ENCODE assay signal across 17 cellular contexts in the genomic region with DNA sequence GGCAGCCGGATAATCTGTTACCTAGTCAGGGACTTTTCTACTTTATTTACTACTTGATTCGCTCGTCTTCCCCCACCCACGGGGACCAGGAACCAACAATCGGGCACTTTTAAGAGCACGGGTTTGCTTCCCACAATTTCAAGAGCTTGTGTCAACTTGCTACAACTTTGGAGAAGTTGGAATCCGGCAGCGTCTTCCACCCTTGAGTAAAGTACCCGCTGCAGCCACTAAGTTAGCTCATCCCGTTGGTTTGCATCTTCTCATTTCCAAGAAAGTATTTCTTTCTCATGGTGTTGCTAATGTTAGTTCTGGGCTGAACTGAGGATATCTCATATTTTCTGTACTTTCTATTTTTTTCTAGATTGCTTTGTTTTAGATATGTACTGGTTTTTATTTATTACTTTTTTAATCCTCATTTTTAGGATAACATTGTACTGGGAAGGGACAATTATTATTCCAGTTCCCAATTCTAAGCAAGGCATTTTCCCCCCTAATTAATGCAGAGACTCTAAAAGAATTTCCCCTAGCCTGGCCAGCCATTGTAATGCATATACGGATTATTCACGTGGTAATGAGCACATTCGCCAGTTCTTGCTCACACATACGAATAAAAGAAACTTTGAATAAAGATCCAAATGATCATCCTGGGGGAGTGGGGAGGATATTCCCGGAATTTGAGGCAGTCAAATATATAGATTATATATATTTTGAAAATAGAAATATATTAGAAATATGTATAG. TPM values are rescaled to one million over a fixed set of nuclear protein-coding genes. Genes with fewer than 3 reads are reported as not detected.
DNase-seq lines count a peak whose midpoint lies in the region; TF ChIP-seq lines count a peak whose summit lies in the region.
"Had no signal": no experiment of that assay in that cellular context is flagged by ENCODE, and none has a peak within 500 bp of the region (broad histone marks: within the 10 kb centered on the region; RNA-seq: fewer than 3 reads in every experiment).

No MANE protein-coding gene starts in this region.

- H3K36me3 Mint-ChIP-seq in osteocyte (ENCODE audit: unreplicated experiment), result no peaks in the 10 kb centered on the region
- H3K36me3 Mint-ChIP-seq in MCF 10A (ENCODE audit: insufficient read depth, unreplicated experiment), result no peaks in the 10 kb centered on the region
- H3K36me3 Mint-ChIP-seq: IgD-negative memory B cell had no signal

- no peaks in the 10 kb centered on the region for H4K20me1 ChIP-seq in OCI-LY1 (ENCODE audit: insufficient read depth, low read length)

- peak overlapping the region; percentile 75 for H3K4me2 ChIP-seq in OCI-LY1 (ENCODE audit: low read length)

- H3K9me2 ChIP-seq in OCI-LY1 (ENCODE audit: low read depth, low read length), result no peaks in the 10 kb centered on the region

- H3K4me3 ChIP-seq in OCI-LY1 (ENCODE audit: low read depth, low read length, poor library complexity, severe bottlenecking), result peak overlapping the region; percentile 79
- H3K4me3 ChIP-seq: BLaER1 treated with 17β-estradiol and CSF1 and Interleukin-3, amounts not matched to agents 10 nM and 100 nM had no signal

- no peak overlapping the region for H2AFZ ChIP-seq in OCI-LY1 (ENCODE audit: low read length)

- H3K79me2 ChIP-seq in OCI-LY1 (ENCODE audit: insufficient read depth, low read length), result peaks cover 70% of the 10 kb centered on the region

- POLR2A ChIA-PET in MCF 10A (lab: Yijun Ruan, JAX), result interaction anchor here (1.0 kb wide), 1 partner anchor 505 kb away, joined by 4 read pairs; no protein-coding TSS in a partner anchor

- no TSS peak for BruUV-seq in MCF 10A (replicated peaks; lab: Mats Ljungman, UMichigan)

- no peaks in the 10 kb centered on the region for H3K27me3 ChIP-seq in OCI-LY1 (ENCODE audit: insufficient read depth, low read length)

- peak; percentile 30 for DNase-seq in H4 (ENCODE audit: low spot score)
- DNase-seq in epithelial cell of prostate (ENCODE audit: low read depth, low spot score), result peak; percentile 45
- no peak for DNase-seq in osteocyte (ENCODE audit: extremely low spot score, unreplicated experiment)
- DNase-seq in MCF 10A (ENCODE audit: unreplicated experiment), result no peak
- no peak for DNase-seq in KG1 (lab: John Stamatoyannopoulos, UW)
- no peak for DNase-seq in midbrain (lab: John Stamatoyannopoulos, UW)
- DNase-seq in mucosa of gallbladder (ENCODE audit: low spot score), result no peak
- DNase-seq: activated CD4-positive, CD25-positive, alpha-beta regulatory T cell; activated naive CD8-positive, alpha-beta T cell treated with anti-CD3 and anti-CD28 coated beads for 36 hours; activated T-cell treated with anti-CD3 and anti-CD28 coated beads for 4 hours; cortex of kidney; foreskin keratinocyte; naive thymus-derived CD8-positive, alpha-beta T cell; small intestine had no signal

- intact Hi-C loops in MCF 10A (cut with micrococcal nuclease), result no loop called here

- no peaks in the 10 kb centered on the region for H3K9me3 Mint-ChIP-seq in osteocyte (ENCODE audit: unreplicated experiment)
- no peaks in the 10 kb centered on the region for H3K9me3 Mint-ChIP-seq in MCF 10A (ENCODE audit: unreplicated experiment)

- H3K27me3 Mint-ChIP-seq in osteocyte (ENCODE audit: unreplicated experiment) (peaks cover 68% of the 10 kb centered on the region), MCF 10A (ENCODE audit: insufficient read depth, unreplicated experiment) (no peaks in the 10 kb centered on the region)

- peak overlapping the region; percentile 86 for H3K9ac ChIP-seq in OCI-LY1 (ENCODE audit: low read length)
- H3K9ac ChIP-seq: BLaER1 treated with 17β-estradiol and CSF1 and Interleukin-3, amounts not matched to agents 10 nM and 100 nM had no signal

- H3K36me3 ChIP-seq in OCI-LY1 (ENCODE audit: insufficient read depth, low read length), result peaks cover 33% of the 10 kb centered on the region
- H3K36me3 ChIP-seq: BLaER1 treated with 17β-estradiol and CSF1 and Interleukin-3, amounts not matched to agents 10 nM and 100 nM had no signal

- H3K4me1 ChIP-seq in OCI-LY1 (ENCODE audit: insufficient read depth, low read length, severe bottlenecking), result peaks cover 64% of the 10 kb centered on the region

- CTCF ChIA-PET in MCF 10A (lab: Yijun Ruan, JAX), result interaction anchor here (0.5 to 0.6 kb wide), 4 partner anchors 39 to 967 kb away, joined by 3 to 5 read pairs (median 3); no protein-coding TSS in a partner anchor

- TF ChIP-seq CTCF in OCI-LY1 (IDR thresholded peaks at IDR 0.05; ENCODE audit: low read length) (no peak), osteocyte (IDR thresholded peaks at IDR 0.05) (no peak), MCF 10A (IDR thresholded peaks at IDR 0.05; ENCODE audit: unreplicated experiment) (no peak)

- H3K9me3 ChIP-seq in OCI-LY1 (ENCODE audit: low read length), result no peaks in the 10 kb centered on the region

- H3K27ac Mint-ChIP-seq in osteocyte (ENCODE audit: unreplicated experiment) (peak overlapping the region; percentile 47), MCF 10A (ENCODE audit: low read depth, unreplicated experiment) (no peak overlapping the region)
- H3K27ac Mint-ChIP-seq: activated naive CD8-positive, alpha-beta T cell treated with anti-CD3 and anti-CD28 coated beads for 36 hours had no signal

- H3K4me3 Mint-ChIP-seq in osteocyte (ENCODE audit: unreplicated experiment) (peak overlapping the region; percentile 79), MCF 10A (ENCODE audit: unreplicated experiment) (no peak overlapping the region)
- H3K4me3 Mint-ChIP-seq: activated naive CD8-positive, alpha-beta T cell treated with anti-CD3 and anti-CD28 coated beads for 36 hours; naive thymus-derived CD8-positive, alpha-beta T cell had no signal

- H3K4me1 Mint-ChIP-seq in osteocyte (ENCODE audit: unreplicated experiment) (peaks cover 8% of the 10 kb centered on the region), MCF 10A (ENCODE audit: insufficient read depth, unreplicated experiment) (no peaks in the 10 kb centered on the region)

- H3K27ac ChIP-seq in OCI-LY1 (ENCODE audit: low read depth, low read length, poor library complexity, severe bottlenecking), result peak overlapping the region; percentile 88
- peak overlapping the region; percentile 72 for H3K27ac ChIP-seq in epithelial cell of prostate
- H3K27ac ChIP-seq: BLaER1 treated with 17β-estradiol and CSF1 and Interleukin-3, amounts not matched to agents 10 nM and 100 nM; foreskin keratinocyte had no signal

- H3F3A ChIP-seq in OCI-LY1 (ENCODE audit: insufficient read depth, low read length), result no peaks in the 10 kb centered on the region

RNA-seq across cellular contexts. Expression of a gene that starts 4.0 kb away (rescaled TPM):
- total RNA-seq in H4 (2014; rRNA removed; shearing (Covaris generic)), result 4.3 and 6.6 TPM in 2 replicates
- total RNA-seq in osteocyte, result 5.2 and 5.4 TPM in 2 replicates
- total RNA-seq in MCF 10A (2022), result not detected in 2 replicates
- total RNA-seq in mucosa of gallbladder, result 0.55 TPM
- total RNA-seq: activated naive CD8-positive, alpha-beta T cell treated with anti-CD3 and anti-CD28 coated beads for 36 hours; naive thymus-derived CD8-positive, alpha-beta T cell had no signal

Comparison
In these comparisons a context has a peak if more than half of its experiments do, and no peak if none do; other contexts are left out.
1. DNase-seq: peak in H4 (single experiment) and epithelial cell of prostate (single experiment); none in osteocyte (single experiment), MCF 10A (single experiment), KG1 (single experiment), midbrain (single experiment) and mucosa of gallbladder (single experiment).